In the genomic region with DNA sequence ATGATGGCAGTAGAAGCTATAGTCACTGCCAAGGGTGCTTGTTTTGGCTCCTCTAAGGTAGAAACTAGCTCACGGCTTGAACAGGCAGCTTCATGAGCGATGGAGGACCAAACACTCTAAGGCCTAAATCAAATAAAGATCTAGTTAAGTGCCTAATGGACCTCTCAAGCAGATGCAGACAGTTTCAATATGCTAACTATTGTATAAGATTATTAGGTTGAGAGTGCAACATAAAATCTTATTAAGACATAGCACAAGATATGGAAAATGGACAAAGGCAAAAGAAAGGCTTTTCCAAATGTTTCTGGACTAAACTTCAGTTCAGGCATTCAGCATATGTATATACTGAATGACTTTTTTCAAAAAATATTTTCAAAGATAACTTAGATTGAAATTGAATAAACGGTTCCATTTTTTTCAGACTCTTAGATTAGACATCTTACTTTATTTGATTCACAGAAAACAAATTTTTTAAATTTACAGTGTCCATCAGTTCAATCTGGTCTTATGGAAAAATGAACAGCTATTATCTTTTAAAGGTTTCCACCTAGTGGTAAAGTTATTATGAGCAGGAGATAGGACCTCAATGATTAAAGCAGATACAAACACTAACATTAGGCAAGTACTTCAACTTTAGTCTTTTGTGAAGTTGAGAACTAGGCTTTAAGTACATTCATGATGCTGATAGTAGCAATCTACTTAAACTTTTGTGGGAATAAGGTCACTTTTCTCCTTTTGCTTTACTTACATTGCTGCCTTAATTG, we compare ENCODE assay signal across 11 cellular contexts.
DNase-seq lines count a peak whose midpoint lies in the region; ATAC-seq and TF ChIP-seq lines count a peak whose summit lies in the region.
"Had no signal": no experiment of that assay in that cellular context is flagged by ENCODE, and none has a peak within 500 bp of the region (broad histone marks: within the 10 kb centered on the region; RNA-seq: fewer than 3 reads in every experiment).

No MANE protein-coding gene starts in this region.

- no peaks in the 10 kb centered on the region for H3F3A ChIP-seq in GM23338 (replicated peaks; ENCODE audit: low read depth)

- H3K79me2 ChIP-seq in GM23338 (replicated peaks; ENCODE audit: insufficient read depth) = no peaks in the 10 kb centered on the region
- H3K79me2 ChIP-seq in OCI-LY7 (ENCODE audit: insufficient read depth, low read depth, low read length) = no peaks in the 10 kb centered on the region

- no peaks in the 10 kb centered on the region for H3K9me2 ChIP-seq in GM23338 (ENCODE audit: insufficient read depth)
- H3K9me2 ChIP-seq in OCI-LY7 (ENCODE audit: insufficient read depth, low read length) = no peaks in the 10 kb centered on the region

- BruUV-seq in OCI-LY7 (replicated peaks; lab: Mats Ljungman, UMichigan) = no TSS peak

- H3K36me3 ChIP-seq in GM23338 (ENCODE audit: insufficient read depth) = no peaks in the 10 kb centered on the region
- H3K36me3 ChIP-seq in OCI-LY7 (ENCODE audit: insufficient read depth, low read length) = no peaks in the 10 kb centered on the region
- no peaks in the 10 kb centered on the region for H3K36me3 ChIP-seq in suprapubic skin
- H3K36me3 ChIP-seq: stomach had no signal

- POLR2A ChIA-PET in OCI-LY7 (lab: Charles Lee) = interaction anchor here (0.5 to 1.2 kb wide), 3 partner anchors 22 to 1970 kb away, joined by 3 to 5 read pairs (median 4); no protein-coding TSS in a partner anchor

- CTCF ChIA-PET in OCI-LY7 (lab: Charles Lee; ENCODE audit: unreplicated experiment) = no interaction called here

- no peak overlapping the region for H3K27ac Mint-ChIP-seq in GM23338

- no peak for ATAC-seq in GM23338
- no peak for ATAC-seq in GM18909 (IDR thresholded peaks at IDR 0.05; ENCODE audit: poor library complexity, unreplicated experiment)
- ATAC-seq: HCT116 had no signal

- peaks cover 11% of the 10 kb centered on the region for H3K36me3 Mint-ChIP-seq in GM23338 (ENCODE audit: low read depth)

- peaks cover 10% of the 10 kb centered on the region for H3K4me1 ChIP-seq in GM23338 (ENCODE audit: insufficient read depth)
- no peaks in the 10 kb centered on the region for H3K4me1 ChIP-seq in OCI-LY7 (ENCODE audit: insufficient read depth, low read length, poor library complexity, severe bottlenecking)
- no peaks in the 10 kb centered on the region for H3K4me1 ChIP-seq in suprapubic skin
- H3K4me1 ChIP-seq: stomach had no signal

- H2AFZ ChIP-seq in GM23338 (peak overlapping the region; percentile 38; the same call in 1 of the 2 replicates), OCI-LY7 (ENCODE audit: low read length) (no peak overlapping the region)

- peaks cover 17% of the 10 kb centered on the region for H3K4me1 Mint-ChIP-seq in GM23338

- TF ChIP-seq EP300 in suprapubic skin (IDR thresholded peaks at IDR 0.05) = no peak

- H3K27me3 ChIP-seq in GM23338 (ENCODE audit: insufficient read depth) (no peaks in the 10 kb centered on the region), suprapubic skin (no peaks in the 10 kb centered on the region)
- H3K27me3 ChIP-seq: stomach had no signal

- no peak overlapping the region for H3K4me3 ChIP-seq in GM23338
- no peak overlapping the region for H3K4me3 ChIP-seq in OCI-LY7 (ENCODE audit: low read depth, low read length, poor library complexity, severe bottlenecking)
- no peak overlapping the region for H3K4me3 ChIP-seq in suprapubic skin
- H3K4me3 ChIP-seq: stomach had no signal

- no peak overlapping the region for H3K4me2 ChIP-seq in GM23338
- H3K4me2 ChIP-seq in OCI-LY7 (ENCODE audit: low read length) = no peak overlapping the region

- no peaks in the 10 kb centered on the region for H4K20me1 ChIP-seq in GM23338 (replicated peaks; ENCODE audit: insufficient read depth)
- H4K20me1 ChIP-seq in OCI-LY7 (ENCODE audit: insufficient read depth, low read length) = no peaks in the 10 kb centered on the region

- H3K27me3 Mint-ChIP-seq in GM23338 (ENCODE audit: insufficient read depth, low read depth, poor library complexity) = no peaks in the 10 kb centered on the region

- H3K4me3 Mint-ChIP-seq in GM23338 = no peak overlapping the region

- H3K27ac ChIP-seq in GM23338 (ENCODE audit: low read depth) (no peak overlapping the region), OCI-LY7 (ENCODE audit: low read depth, low read length, poor library complexity, severe bottlenecking) (no peak overlapping the region), suprapubic skin (no peak overlapping the region)
- H3K27ac ChIP-seq: stomach had no signal

- H3K9me3 ChIP-seq in OCI-LY7 (ENCODE audit: low read length) (no peaks in the 10 kb centered on the region), suprapubic skin (no peaks in the 10 kb centered on the region)

- intact Hi-C loops in OCI-LY7 (cut with micrococcal nuclease; ENCODE audit: unreplicated experiment) = no loop called here

- TF ChIP-seq CTCF in GM23338 (conservative IDR thresholded peaks at IDR 0.05; ENCODE audit: low read depth in 2 of 2) (peak in 1 of 2 experiments; percentile 56; a peak in 3 of 4 replicates), OCI-LY7 (conservative IDR thresholded peaks at IDR 0.05; ENCODE audit: low read length) (peak; percentile 65), suprapubic skin (IDR thresholded peaks at IDR 0.05) (no peak)

- peak; percentile 5 for DNase-seq in DMS114 treated with DMSO at 0.1 percent for 48 hours (lab: John Stamatoyannopoulos, UW; ENCODE audit: unreplicated experiment)
- DNase-seq in GM23338 (ENCODE audit: low spot score) = no peak
- no peak for DNase-seq in OCI-LY7 (ENCODE audit: low spot score)
- DNase-seq in foreskin melanocyte = peak; percentile 9
- DNase-seq in activated effector memory CD4-positive, alpha-beta T cell treated with Interleukin-2 at 50 U/mL for 16 hours = no peak
- no peak for DNase-seq in NCI-H774 (lab: John Stamatoyannopoulos, UW)
- no peak for DNase-seq in suprapubic skin (ENCODE audit: low spot score in 2 of 2)
- DNase-seq: MV-4-11, stomach had no signal

- TF ChIP-seq POLR2A in suprapubic skin (IDR thresholded peaks at IDR 0.05) = no peak

- 56% methylated on average over 3 of the region's 3 CpGs for WGBS in suprapubic skin

- peaks cover 10% of the 10 kb centered on the region; the same call in 2 of the 3 replicates for H3K9me3 Mint-ChIP-seq in GM23338

TF ChIP-seq in GM23338, 12 proteins besides CTCF, POLR2A, EP300 and RAD21:
- no peak for TF ChIP-seq CREB1 (CRISPR knock-in tag; IDR thresholded peaks at IDR 0.05; ENCODE audit: low read depth)
- TF ChIP-seq, protein P1, sequence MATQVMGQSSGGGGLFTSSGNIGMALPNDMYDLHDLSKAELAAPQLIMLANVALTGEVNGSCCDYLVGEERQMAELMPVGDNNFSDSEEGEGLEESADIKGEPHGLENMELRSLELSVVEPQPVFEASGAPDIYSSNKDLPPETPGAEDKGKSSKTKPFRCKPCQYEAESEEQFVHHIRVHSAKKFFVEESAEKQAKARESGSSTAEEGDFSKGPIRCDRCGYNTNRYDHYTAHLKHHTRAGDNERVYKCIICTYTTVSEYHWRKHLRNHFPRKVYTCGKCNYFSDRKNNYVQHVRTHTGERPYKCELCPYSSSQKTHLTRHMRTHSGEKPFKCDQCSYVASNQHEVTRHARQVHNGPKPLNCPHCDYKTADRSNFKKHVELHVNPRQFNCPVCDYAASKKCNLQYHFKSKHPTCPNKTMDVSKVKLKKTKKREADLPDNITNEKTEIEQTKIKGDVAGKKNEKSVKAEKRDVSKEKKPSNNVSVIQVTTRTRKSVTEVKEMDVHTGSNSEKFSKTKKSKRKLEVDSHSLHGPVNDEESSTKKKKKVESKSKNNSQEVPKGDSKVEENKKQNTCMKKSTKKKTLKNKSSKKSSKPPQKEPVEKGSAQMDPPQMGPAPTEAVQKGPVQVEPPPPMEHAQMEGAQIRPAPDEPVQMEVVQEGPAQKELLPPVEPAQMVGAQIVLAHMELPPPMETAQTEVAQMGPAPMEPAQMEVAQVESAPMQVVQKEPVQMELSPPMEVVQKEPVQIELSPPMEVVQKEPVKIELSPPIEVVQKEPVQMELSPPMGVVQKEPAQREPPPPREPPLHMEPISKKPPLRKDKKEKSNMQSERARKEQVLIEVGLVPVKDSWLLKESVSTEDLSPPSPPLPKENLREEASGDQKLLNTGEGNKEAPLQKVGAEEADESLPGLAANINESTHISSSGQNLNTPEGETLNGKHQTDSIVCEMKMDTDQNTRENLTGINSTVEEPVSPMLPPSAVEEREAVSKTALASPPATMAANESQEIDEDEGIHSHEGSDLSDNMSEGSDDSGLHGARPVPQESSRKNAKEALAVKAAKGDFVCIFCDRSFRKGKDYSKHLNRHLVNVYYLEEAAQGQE (IDR thresholded peaks at IDR 0.05; ENCODE audit: unreplicated experiment) = no peak

Comparison
In these comparisons a context has a peak if more than half of its experiments do, and no peak if none do; other contexts are left out.
1. DNase-seq: peak in DMS114 treated with DMSO at 0.1 percent for 48 hours (single experiment) and foreskin melanocyte (single experiment); none in GM23338 (single experiment), OCI-LY7 (single experiment), activated effector memory CD4-positive, alpha-beta T cell treated with Interleukin-2 at 50 U/mL for 16 hours (single experiment), NCI-H774 (single experiment) and suprapubic skin (0 of 2).